In the genomic region with DNA sequence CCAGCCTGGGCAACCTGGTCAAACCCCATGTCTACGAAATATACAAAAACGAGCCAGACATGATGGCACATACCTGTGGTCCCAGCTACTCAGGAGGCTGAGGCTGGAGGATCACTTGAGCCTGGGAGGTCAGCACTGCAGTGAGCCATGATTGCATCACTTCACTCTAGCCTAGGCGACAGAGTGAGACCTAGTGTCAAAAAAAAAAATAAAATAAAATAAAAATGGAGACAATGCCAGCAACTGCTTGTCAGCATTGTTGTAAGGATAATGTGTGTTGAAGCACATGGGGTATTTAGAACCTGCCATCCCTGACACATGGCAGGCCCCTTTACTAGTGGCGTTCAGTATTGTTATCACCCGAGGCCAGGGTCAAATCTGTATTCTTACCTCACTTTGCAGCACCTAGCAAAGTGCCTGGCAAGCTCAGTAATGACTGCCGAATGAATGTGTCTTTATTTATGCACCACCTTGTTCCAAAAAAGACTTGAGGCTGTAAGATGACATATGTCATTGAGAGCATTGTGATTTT, we compare ENCODE assay signal across 14 cellular contexts. TPM values are rescaled to one million over a fixed set of nuclear protein-coding genes. Genes with fewer than 3 reads are reported as not detected.
DNase-seq lines count a peak whose midpoint lies in the region; ATAC-seq and TF ChIP-seq lines count a peak whose summit lies in the region.
"Had no signal": no experiment of that assay in that cellular context is flagged by ENCODE, and none has a peak within 500 bp of the region (broad histone marks: within the 10 kb centered on the region; RNA-seq: fewer than 3 reads in every experiment).

No MANE protein-coding gene starts in this region.

- H3K79me1 ChIP-seq in IMR-90 (ENCODE audit: low read depth in 1 of 2, low read length in 2 of 2) = no peaks in the 10 kb centered on the region

- H2AFZ ChIP-seq in IMR-90 (replicated peaks; ENCODE audit: low read length, poor library complexity) (no peak overlapping the region), GM23248 (no peak overlapping the region)

- H4K5ac ChIP-seq in IMR-90 (ENCODE audit: low read depth, low read length) = no peak overlapping the region

- H2BK15ac ChIP-seq in IMR-90 (ENCODE audit: low read depth, low read length) = no peak overlapping the region

- H3K9ac ChIP-seq in IMR-90 (ENCODE audit: low read depth, low read length) = no peak overlapping the region
- H3K9ac ChIP-seq in GM23248 = no peak overlapping the region

- H3K4me1 ChIP-seq in IMR-90 (ENCODE audit: control insufficient read depth, insufficient read depth, low read length) (no peaks in the 10 kb centered on the region; the same call in 1 of the 2 replicates), GM23248 (ENCODE audit: insufficient read depth) (no peaks in the 10 kb centered on the region)
- peaks cover 20 to 33% of the 10 kb centered on the region in 2 donors for H3K4me1 ChIP-seq in naive thymus-derived CD4-positive, alpha-beta T cell (ENCODE audit: control insufficient read depth in 2 of 2, insufficient read depth in 2 of 2, low read length in 2 of 2)

- H3K18ac ChIP-seq in IMR-90 (ENCODE audit: low read depth, low read length) = no peak overlapping the region

- no peak for TF ChIP-seq POLR2A in IMR-90 (IDR thresholded peaks at IDR 0.05; ENCODE audit: low read depth, low read length)

- H3K27me3 ChIP-seq in IMR-90 (ENCODE audit: control insufficient read depth, insufficient read depth, low read length) (peaks cover 34% of the 10 kb centered on the region; the same call in 1 of the 2 replicates), GM23248 (replicated peaks; ENCODE audit: insufficient read depth) (peaks cover 25% of the 10 kb centered on the region; the same call in 1 of the 2 replicates)
- no peaks in the 10 kb centered on the region for H3K27me3 ChIP-seq in naive thymus-derived CD4-positive, alpha-beta T cell (ENCODE audit: control insufficient read depth in 2 of 2, insufficient read depth in 2 of 2, low read length in 2 of 2)

- intact Hi-C loops in IMR-90 (cut with micrococcal nuclease) = no loop called here
- intact Hi-C loops in activated T-helper 2 cell treated with anti-CD3 and anti-CD28 coated beads, Interferon-gamma antibody, Interleukin-2, Interleukin-4, amounts not matched to agents 10 μg/mL and 5 μg/mL and 100 μg/mL, durations not matched to agents 14 hours and 24 hours and 36 hours (cut with micrococcal nuclease) = loop anchor here (1.0 to 5.0 kb wide), 3 partner anchors 16 to 96 kb away; no protein-coding TSS in a partner anchor
- intact Hi-C loops in naive thymus-derived CD4-positive, alpha-beta T cell (cut with micrococcal nuclease) = loop anchor here (1.0 to 10.0 kb wide), 4 partner anchors 16 to 419 kb away; a partner anchor contains a TSS

- H3K4me3 Mint-ChIP-seq in T-helper 1 cell treated with Interleukin-12 subunit alpha and Interleukin-12 subunit beta and Interleukin-4 antibody, amounts not matched to agents 30 μg/mL and 1 μg/mL, for 36 hours = peak overlapping the region; percentile 56
- H3K4me3 Mint-ChIP-seq in activated T-helper 2 cell treated with anti-CD3 and anti-CD28 coated beads, Interferon-gamma antibody, Interleukin-2, Interleukin-4, amounts not matched to agents 10 μg/mL and 5 μg/mL and 100 μg/mL, durations not matched to agents 14 hours and 24 hours and 36 hours (ENCODE audit: low read depth) = peak overlapping the region; percentile 24
- H3K4me3 Mint-ChIP-seq in naive thymus-derived CD4-positive, alpha-beta T cell = peak overlapping the region; percentile 59 to 85 (median 74)

- no peak overlapping the region for H3K23ac ChIP-seq in IMR-90 (ENCODE audit: low read depth, low read length)

- no peak for TF ChIP-seq RAD21 in IMR-90 (IDR thresholded peaks at IDR 0.05; ENCODE audit: low read length)

- H3K4me2 ChIP-seq in IMR-90 (ENCODE audit: low read depth, low read length) = no peak overlapping the region
- H3K4me2 ChIP-seq in GM23248 (ENCODE audit: unreplicated experiment) = no peak overlapping the region

- peak overlapping the region; percentile 87 for H3K27ac Mint-ChIP-seq in T-helper 1 cell treated with Interleukin-12 subunit alpha and Interleukin-12 subunit beta and Interleukin-4 antibody, amounts not matched to agents 30 μg/mL and 1 μg/mL, for 36 hours
- H3K27ac Mint-ChIP-seq in activated T-helper 2 cell treated with anti-CD3 and anti-CD28 coated beads, Interferon-gamma antibody, Interleukin-2, Interleukin-4, amounts not matched to agents 10 μg/mL and 5 μg/mL and 100 μg/mL, durations not matched to agents 14 hours and 24 hours and 36 hours = peak overlapping the region; percentile 87
- H3K27ac Mint-ChIP-seq in naive thymus-derived CD4-positive, alpha-beta T cell = peak overlapping the region; percentile 83 to 99 (median 94)

- H3K36me3 ChIP-seq in IMR-90 (ENCODE audit: control insufficient read depth, insufficient read depth, low read length) (no peaks in the 10 kb centered on the region), GM23248 (ENCODE audit: low read depth) (no peaks in the 10 kb centered on the region)
- no peaks in the 10 kb centered on the region for H3K36me3 ChIP-seq in naive thymus-derived CD4-positive, alpha-beta T cell (ENCODE audit: control insufficient read depth in 2 of 3, insufficient read depth in 3 of 3, low read length in 3 of 3)
- H3K36me3 ChIP-seq: tibial artery had no signal

- H4K91ac ChIP-seq in IMR-90 (ENCODE audit: insufficient read depth, low read depth, low read length) = no peak overlapping the region

- POLR2A ChIA-PET in IMR-90 (lab: Charles Lee; ENCODE audit: unreplicated experiment) = no interaction called here
- POLR2A ChIA-PET in naive thymus-derived CD4-positive, alpha-beta T cell (lab: Charles Lee) = interaction anchor here (0.8 to 3.3 kb wide), 4 partner anchors 12 to 26 kb away, joined by 6 to 20 read pairs (median 6); no protein-coding TSS in a partner anchor

- in situ Hi-C loops in IMR-90 (cut with MboI; ENCODE audit: low sequenced_read_pairs) = no loop called here
- in situ Hi-C loops in GM23248 (cut with MboI) = no loop called here

- H3K4ac ChIP-seq in IMR-90 (ENCODE audit: low read depth, low read length) = no peak overlapping the region

- no peak overlapping the region for H3K56ac ChIP-seq in IMR-90 (ENCODE audit: extremely low read depth, insufficient read depth, low read length)

- 76% methylated on average over 2 of the region's 6 CpGs; no CpG with 5 or more reads in 1 of the 2 experiments for WGBS in IMR-90 (ENCODE audit: extremely low coverage in 2 of 2, insufficient read length in 1 of 2), 2 experiments
- 67 to 71% methylated on average over 6 of the region's 6 CpGs for WGBS in GM23248 (ENCODE audit: low coverage in 1 of 2, low lambda C conversion rate in 2 of 2, missing lambda C conversion rate in 2 of 2), 2 experiments

- H3K4me3 ChIP-seq in IMR-90 (ENCODE audit: insufficient read depth, low read depth, low read length) (no peak overlapping the region), GM23248 (no peak overlapping the region)
- peak overlapping the region; percentile 37 for H3K4me3 ChIP-seq in naive thymus-derived CD4-positive, alpha-beta T cell (ENCODE audit: low read length)
- H3K4me3 ChIP-seq: tibial artery had no signal

- ATAC-seq in IMR-90 (ENCODE audit: low read depth) (no peak), HG03097 (IDR thresholded peaks at IDR 0.05; ENCODE audit: low FRiP score, unreplicated experiment) (no peak)
- ATAC-seq in naive thymus-derived CD4-positive, alpha-beta T cell = no peak

- no peaks in the 10 kb centered on the region for H3K9me3 Mint-ChIP-seq in T-helper 1 cell treated with Interleukin-12 subunit alpha and Interleukin-12 subunit beta and Interleukin-4 antibody, amounts not matched to agents 30 μg/mL and 1 μg/mL, for 36 hours
- H3K9me3 Mint-ChIP-seq in activated T-helper 2 cell treated with anti-CD3 and anti-CD28 coated beads, Interferon-gamma antibody, Interleukin-2, Interleukin-4, amounts not matched to agents 10 μg/mL and 5 μg/mL and 100 μg/mL, durations not matched to agents 14 hours and 24 hours and 36 hours = no peaks in the 10 kb centered on the region
- H3K9me3 Mint-ChIP-seq in naive thymus-derived CD4-positive, alpha-beta T cell = peaks cover 0 to 1% (median 0%) of the 10 kb centered on the region in 11 donors

- no peak for TF ChIP-seq CTCF in IMR-90 (conservative IDR thresholded peaks at IDR 0.05; ENCODE audit: low read depth, low read length)

- H3K4me1 Mint-ChIP-seq in T-helper 1 cell treated with Interleukin-12 subunit alpha and Interleukin-12 subunit beta and Interleukin-4 antibody, amounts not matched to agents 30 μg/mL and 1 μg/mL, for 36 hours (ENCODE audit: low read depth) = peaks cover 30% of the 10 kb centered on the region
- peaks cover 48% of the 10 kb centered on the region for H3K4me1 Mint-ChIP-seq in activated T-helper 2 cell treated with anti-CD3 and anti-CD28 coated beads, Interferon-gamma antibody, Interleukin-2, Interleukin-4, amounts not matched to agents 10 μg/mL and 5 μg/mL and 100 μg/mL, durations not matched to agents 14 hours and 24 hours and 36 hours (ENCODE audit: low read depth)
- peaks cover 24 to 54% (median 41%) of the 10 kb centered on the region in 7 donors for H3K4me1 Mint-ChIP-seq in naive thymus-derived CD4-positive, alpha-beta T cell

- peaks cover 9% of the 10 kb centered on the region for H3K27me3 Mint-ChIP-seq in T-helper 1 cell treated with Interleukin-12 subunit alpha and Interleukin-12 subunit beta and Interleukin-4 antibody, amounts not matched to agents 30 μg/mL and 1 μg/mL, for 36 hours (ENCODE audit: low read depth)
- H3K27me3 Mint-ChIP-seq in activated T-helper 2 cell treated with anti-CD3 and anti-CD28 coated beads, Interferon-gamma antibody, Interleukin-2, Interleukin-4, amounts not matched to agents 10 μg/mL and 5 μg/mL and 100 μg/mL, durations not matched to agents 14 hours and 24 hours and 36 hours (ENCODE audit: low read depth) = no peaks in the 10 kb centered on the region
- no peaks in the 10 kb centered on the region for H3K27me3 Mint-ChIP-seq in naive thymus-derived CD4-positive, alpha-beta T cell

- no TSS peak for BruUV-seq in IMR-90 (replicated peaks; lab: Mats Ljungman, UMichigan)

- CTCF ChIA-PET in IMR-90 (lab: Yijun Ruan, JAX) = interaction anchor here (0.6 kb wide), 1 partner anchor 200 kb away, joined by 5 read pairs; no protein-coding TSS in a partner anchor
- CTCF ChIA-PET in naive thymus-derived CD4-positive, alpha-beta T cell (lab: Charles Lee) = interaction anchor here (1.9 kb wide), 1 partner anchor 26 kb away, joined by 8 read pairs; no protein-coding TSS in a partner anchor

- peaks cover 4% of the 10 kb centered on the region; the same call in 1 of the 2 replicates for H3K9me3 ChIP-seq in IMR-90 (ENCODE audit: control insufficient read depth, insufficient read depth, low read length)
- H3K9me3 ChIP-seq in naive thymus-derived CD4-positive, alpha-beta T cell (ENCODE audit: control insufficient read depth in 2 of 3, low read length in 3 of 3) = no peaks in the 10 kb centered on the region
- H3K9me3 ChIP-seq in GM23248 (ENCODE audit: low read depth) = no peaks in the 10 kb centered on the region
- H3K9me3 ChIP-seq: tibial artery had no signal

- no peaks in the 10 kb centered on the region for H3K9me2 ChIP-seq in GM23248 (ENCODE audit: insufficient read depth)

- DNase-seq in T-helper 1 cell (no peak), IMR-90 (no peak), GM23248 (no peak), dermis blood vessel endothelial cell (no peak)
- DNase-seq in activated T-helper 2 cell treated with anti-CD3 and anti-CD28 coated beads, Interferon-gamma antibody, Interleukin-2, Interleukin-4, amounts not matched to agents 10 μg/mL and 5 μg/mL and 100 μg/mL, durations not matched to agents 14 hours and 24 hours and 36 hours (ENCODE audit: low spot score) = no peak
- DNase-seq in naive thymus-derived CD4-positive, alpha-beta T cell = no peak
- DNase-seq: anterior cingulate cortex, NCI-H2107, NCI-H82, tibial artery had no signal

- H2BK120ac ChIP-seq in IMR-90 (ENCODE audit: low read depth, low read length) = no peak overlapping the region

- dilution Hi-C loops in IMR-90 (cut with HindIII; ENCODE audit: low sequenced_read_pairs, unreplicated experiment) = no loop called here

- H3K36me3 Mint-ChIP-seq in T-helper 1 cell treated with Interleukin-12 subunit alpha and Interleukin-12 subunit beta and Interleukin-4 antibody, amounts not matched to agents 30 μg/mL and 1 μg/mL, for 36 hours (ENCODE audit: low read depth) = peaks cover 1% of the 10 kb centered on the region
- H3K36me3 Mint-ChIP-seq in activated T-helper 2 cell treated with anti-CD3 and anti-CD28 coated beads, Interferon-gamma antibody, Interleukin-2, Interleukin-4, amounts not matched to agents 10 μg/mL and 5 μg/mL and 100 μg/mL, durations not matched to agents 14 hours and 24 hours and 36 hours (ENCODE audit: low read depth) = no peaks in the 10 kb centered on the region
- H3K36me3 Mint-ChIP-seq in naive thymus-derived CD4-positive, alpha-beta T cell = no peaks in the 10 kb centered on the region

- H2BK5ac ChIP-seq in IMR-90 (ENCODE audit: low read depth, low read length, poor library complexity, severe bottlenecking) = no peak overlapping the region

- H3K27ac ChIP-seq in IMR-90 (ENCODE audit: insufficient read depth, low read length) = no peak overlapping the region
- H3K27ac ChIP-seq in naive thymus-derived CD4-positive, alpha-beta T cell (ENCODE audit: low read depth, low read length) = peak overlapping the region; percentile 70
- H3K27ac ChIP-seq in GM23248 = no peak overlapping the region
- H3K27ac ChIP-seq: 22Rv1, tibial artery had no signal

- H3K79me2 ChIP-seq in GM23248 (ENCODE audit: insufficient read depth) = no peaks in the 10 kb centered on the region

- no peak overlapping the region for H3K14ac ChIP-seq in IMR-90 (replicated peaks; ENCODE audit: low read depth, low read length)

- no peak overlapping the region for H2AK9ac ChIP-seq in IMR-90 (replicated peaks; ENCODE audit: low read depth, low read length, poor library complexity)

- H2AK5ac ChIP-seq in IMR-90 (ENCODE audit: low read depth, low read length) = no peak overlapping the region

- H4K20me1 ChIP-seq in IMR-90 (ENCODE audit: insufficient read depth, low read length) (no peaks in the 10 kb centered on the region), GM23248 (ENCODE audit: insufficient read depth) (no peaks in the 10 kb centered on the region)

- no peak overlapping the region for H2BK20ac ChIP-seq in IMR-90 (ENCODE audit: low read depth, low read length)

- H3K9me1 ChIP-seq in IMR-90 (ENCODE audit: insufficient read depth, low read length) = no peaks in the 10 kb centered on the region

- no peak overlapping the region for H4K8ac ChIP-seq in IMR-90 (ENCODE audit: low read depth in 2 of 2, low read length in 2 of 2)

- no peaks in the 10 kb centered on the region for H3F3A ChIP-seq in GM23248 (ENCODE audit: insufficient read depth)

RNA-seq across cellular contexts. Expression of a gene that starts 32.4 kb away (rescaled TPM):
- total RNA-seq in IMR-90 (2012; rRNA removed) (not detected in 2 replicates), dermis blood vessel endothelial cell (not detected in 2 replicates)
- polyA plus RNA-seq in IMR-90 (2012; rRNA removed) (not detected in 2 replicates), GM23248 (2016; fragmentation: Nextera tagmentation; extraction: Ambion mirVana) (not detected in 2 replicates)
- not detected in 2 replicates for polyA plus RNA-seq in IMR-90 (2012; cell fraction: cytosol; rRNA removed)
- 0.03 TPM in 1 of 2 replicates, not detected in the other for polyA plus RNA-seq in IMR-90 (2012; cell fraction: nucleus; rRNA removed; ENCODE audit: low replicate concordance)
- total RNA-seq in activated T-helper 2 cell treated with anti-CD3 and anti-CD28 coated beads, Interferon-gamma antibody, Interleukin-2, Interleukin-4, amounts not matched to agents 10 μg/mL and 5 μg/mL and 100 μg/mL, durations not matched to agents 14 hours and 24 hours and 36 hours = not detected in 2 replicates
- total RNA-seq in naive thymus-derived CD4-positive, alpha-beta T cell = not detected
- polyA plus RNA-seq in naive thymus-derived CD4-positive, alpha-beta T cell = not detected
- not detected in 2 replicates for total RNA-seq in GM23248 (2014; rRNA removed; shearing (Covaris generic))
- total RNA-seq: HT1080 had no signal

RNA-seq across cellular contexts. Expression of a gene that starts 55.2 kb away (rescaled TPM):
- total RNA-seq in IMR-90 (2012; rRNA removed) = 2.5 and 3.9 TPM in 2 replicates
- polyA plus RNA-seq in IMR-90 (2012; rRNA removed) = 1.6 and 2.1 TPM in 2 replicates
- polyA plus RNA-seq in IMR-90 (2012; cell fraction: cytosol; rRNA removed) = 0.33 and 0.57 TPM in 2 replicates
- 0.13 and 1.5 TPM in 2 replicates for polyA plus RNA-seq in IMR-90 (2012; cell fraction: nucleus; rRNA removed; ENCODE audit: low replicate concordance)
- 19.9 and 20.6 TPM in 2 replicates for total RNA-seq in activated T-helper 2 cell treated with anti-CD3 and anti-CD28 coated beads, Interferon-gamma antibody, Interleukin-2, Interleukin-4, amounts not matched to agents 10 μg/mL and 5 μg/mL and 100 μg/mL, durations not matched to agents 14 hours and 24 hours and 36 hours
- 10 to 100 TPM; 14.5 to 28.8 (median 17.5) TPM for total RNA-seq in naive thymus-derived CD4-positive, alpha-beta T cell
- polyA plus RNA-seq in naive thymus-derived CD4-positive, alpha-beta T cell = 10 to 100 TPM; 20.6 to 22.3 TPM
- 0.51 and 2.5 TPM in 2 replicates for total RNA-seq in GM23248 (2014; rRNA removed; shearing (Covaris generic))
- polyA plus RNA-seq in GM23248 (2016; fragmentation: Nextera tagmentation; extraction: Ambion mirVana) = 1.1 and 1.4 TPM in 2 replicates
- 11.4 and 16.9 TPM in 2 replicates for total RNA-seq in dermis blood vessel endothelial cell
